8 cellular contexts compared by ENCODE assay signal in genomic region chr14:45253070-45253753, GRCh38. TPM values are rescaled to one million over a fixed set of nuclear protein-coding genes. Genes with fewer than 3 reads are reported as not detected.
A peak's percentile ranks its signal among the peaks of the same experiment; 100 is the strongest.
DNase-seq lines count a peak whose midpoint lies in the region; ATAC-seq and TF ChIP-seq lines count a peak whose summit lies in the region.

MIS18BP1 (minus strand) TSS chr14:45253202; CDS start chr14:45247286, 5,916 bp downstream.

- peaks cover 49% of the 10 kb centered on the region for H3K9me3 Mint-ChIP-seq in nephron progenitor cell
- H3K9me3 Mint-ChIP-seq in stimulated activated naive CD8-positive, alpha-beta T cell treated with anti-CD3 and anti-CD28 coated beads, Interleukin-15, amount 100 ng/mL, for 72 hours, result peaks cover 7 to 13% of the 10 kb centered on the region in 2 donors

- H3K4me3 ChIP-seq in HAP-1, result peak within 1 kb of the TSS; percentile 68
- peak within 1 kb of the TSS; percentile 75 for H3K4me3 ChIP-seq in MG63

- in situ Hi-C loops in HAP-1 (cut with MboI; ENCODE audit: low sequenced_read_pairs), result no loop called here

- peaks cover 10% of the 10 kb centered on the region for H3K4me1 ChIP-seq in HAP-1

- H3K36me3 ChIP-seq in HAP-1 (replicated peaks) (no peaks in the 10 kb centered on the region), MG63 (no peaks in the 10 kb centered on the region; the same call in 1 of the 2 replicates)

- peak; percentile 89 for DNase-seq in GDM1 (lab: John Stamatoyannopoulos, UW)
- DNase-seq in HAP-1 (ENCODE audit: low spot score in 2 of 2), result peak; percentile 95 to 96
- DNase-seq in MG63, result peak; percentile 91
- DNase-seq in SHP77 treated with DMSO at 0.1 percent for 48 hours (lab: John Stamatoyannopoulos, UW), result peak; percentile 97
- peak; percentile 97 for DNase-seq in activated effector memory CD4-positive, alpha-beta T cell treated with anti-CD3 and anti-CD28 coated beads, Interleukin-2, amount 50 U/mL, for 16 hours
- peak; percentile 93 for DNase-seq in fibroblast of the conjunctiva (ENCODE audit: low read depth)
- DNase-seq in nephron progenitor cell, result peak; percentile 93
- peak; percentile 94 to 96 for DNase-seq in stimulated activated naive CD8-positive, alpha-beta T cell treated with anti-CD3 and anti-CD28 coated beads, Interleukin-15, amount 100 ng/mL, for 72 hours

- H3K36me3 Mint-ChIP-seq in nephron progenitor cell (ENCODE audit: low read depth), result peaks cover 17% of the 10 kb centered on the region

- peak; percentile 93 for ATAC-seq in stimulated activated naive CD8-positive, alpha-beta T cell treated with anti-CD3 and anti-CD28 coated beads, Interleukin-15, amount 100 ng/mL, for 72 hours

- peak within 1 kb of the TSS; percentile 95 for H3K4me3 Mint-ChIP-seq in nephron progenitor cell
- peak within 1 kb of the TSS; percentile 90 to 94 for H3K4me3 Mint-ChIP-seq in stimulated activated naive CD8-positive, alpha-beta T cell treated with anti-CD3 and anti-CD28 coated beads, Interleukin-15, amount 100 ng/mL, for 72 hours

- peak within 1 kb of the TSS; percentile 99 for H3K27ac Mint-ChIP-seq in nephron progenitor cell
- peak within 1 kb of the TSS; percentile 97 to 99 for H3K27ac Mint-ChIP-seq in stimulated activated naive CD8-positive, alpha-beta T cell treated with anti-CD3 and anti-CD28 coated beads, Interleukin-15, amount 100 ng/mL, for 72 hours

- peaks cover 5% of the 10 kb centered on the region for H3K9me3 ChIP-seq in HAP-1
- H3K9me3 ChIP-seq in MG63, result peaks cover 6% of the 10 kb centered on the region

- H3K27me3 Mint-ChIP-seq in nephron progenitor cell (ENCODE audit: low read depth, poor library complexity), result peaks cover 12% of the 10 kb centered on the region
- no peaks in the 10 kb centered on the region for H3K27me3 Mint-ChIP-seq in stimulated activated naive CD8-positive, alpha-beta T cell treated with anti-CD3 and anti-CD28 coated beads, Interleukin-15, amount 100 ng/mL, for 72 hours

- TF ChIP-seq CTCF in nephron progenitor cell (IDR thresholded peaks at IDR 0.05), result peak; percentile 75

- peaks cover 10% of the 10 kb centered on the region for H3K4me1 Mint-ChIP-seq in nephron progenitor cell
- H3K4me1 Mint-ChIP-seq in stimulated activated naive CD8-positive, alpha-beta T cell treated with anti-CD3 and anti-CD28 coated beads, Interleukin-15, amount 100 ng/mL, for 72 hours, result peaks cover 16% of the 10 kb centered on the region

- H3K27me3 ChIP-seq in HAP-1 (ENCODE audit: low read depth) (no peaks in the 10 kb centered on the region), MG63 (no peaks in the 10 kb centered on the region)

RNA-seq across cellular contexts. Expression of gene MIS18BP1, which starts in this region (rescaled TPM):
- total RNA-seq in MG63 (2014; rRNA removed; shearing (Covaris generic); ENCODE audit: low replicate concordance), result 14.3 and 14.6 TPM in 2 replicates

Comparison
In these comparisons a context has a peak if more than half of its experiments do, and no peak if none do; other contexts are left out.
1. Peak in every context shown above with its lines: DNase-seq, ATAC-seq and H3K4me3 ChIP-seq.